10 cellular contexts compared by ENCODE assay signal in genomic region chr13:33249894-33250293, GRCh38. TPM values are rescaled to one million over a fixed set of nuclear protein-coding genes. Genes with fewer than 3 reads are reported as not detected.
"Had no signal": no experiment of that assay in that cellular context is flagged by ENCODE, and none has a peak within 500 bp of the region (broad histone marks: within the 10 kb centered on the region; RNA-seq: fewer than 3 reads in every experiment).

No MANE protein-coding gene starts in this region.

- H3K27ac ChIP-seq: psoas muscle had no signal

- H3K9me3 ChIP-seq: left lung, psoas muscle, sigmoid colon had no signal

- ATAC-seq: esophagus mucosa; left lung; naive thymus-derived CD8-positive, alpha-beta T cell; psoas muscle; stimulated activated naive CD8-positive, alpha-beta T cell treated with anti-CD3 and anti-CD28 coated beads, Interleukin-15, amount 100 ng/mL, for 72 hours had no signal

- H3K4me3 ChIP-seq: left lung, psoas muscle, sigmoid colon had no signal

- DNase-seq: activated naive CD4-positive, alpha-beta T cell treated with anti-CD3 and anti-CD28 coated beads, Interleukin-2, amount 10 ng/mL, durations not matched to agents 7 days and 5 days; dermis blood vessel endothelial cell; left lung; naive thymus-derived CD8-positive, alpha-beta T cell; psoas muscle; sigmoid colon; stimulated activated CD4-positive, alpha-beta T cell treated with anti-CD3 and anti-CD28 coated beads, Interleukin-15, amount 100 ng/mL, for 24 hours; stimulated activated CD4-positive, alpha-beta T cell treated with anti-CD3 and anti-CD28 coated beads, Interleukin-4, amount 100 ng/mL, for 24 hours; stimulated activated naive CD8-positive, alpha-beta T cell treated with anti-CD3 and anti-CD28 coated beads, Interleukin-15, amount 100 ng/mL, for 72 hours had no signal

- H3K36me3 ChIP-seq: left lung, sigmoid colon had no signal

- H3K27me3 ChIP-seq: left lung, sigmoid colon had no signal

RNA-seq across cellular contexts. Expression of gene STARD13, which starts 35.7 kb away (rescaled TPM):
- total RNA-seq: naive thymus-derived CD8-positive, alpha-beta T cell had no signal
- polyA plus RNA-seq: naive thymus-derived CD8-positive, alpha-beta T cell had no signal
